Comparison of ENCODE assay signal across 25 cellular contexts in the genomic region with DNA sequence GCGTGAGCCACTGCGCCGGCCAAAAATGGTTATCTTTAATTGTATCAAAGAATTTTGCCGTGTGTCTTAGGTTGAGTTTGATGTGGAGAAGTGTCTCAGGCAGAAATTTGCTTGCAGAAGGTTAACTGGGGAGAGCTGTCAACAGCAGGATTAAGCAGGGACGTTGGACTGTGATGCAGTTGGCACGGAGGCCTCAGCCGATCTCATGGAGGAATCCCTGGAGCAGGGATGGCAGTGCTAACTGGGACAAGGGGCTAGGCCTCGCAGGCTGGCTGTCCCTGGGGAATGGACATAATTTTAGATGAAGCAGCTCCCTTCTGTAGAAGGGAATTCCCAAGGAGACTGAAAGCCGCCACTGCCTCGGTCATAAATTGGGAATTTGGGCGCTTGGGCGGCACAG. TPM values are rescaled to one million over a fixed set of nuclear protein-coding genes. Genes with fewer than 3 reads are reported as not detected.
DNase-seq lines count a peak whose midpoint lies in the region; ATAC-seq and TF ChIP-seq lines count a peak whose summit lies in the region.
"Had no signal": no experiment of that assay in that cellular context is flagged by ENCODE, and none has a peak within 500 bp of the region (broad histone marks: within the 10 kb centered on the region; RNA-seq: fewer than 3 reads in every experiment).

No MANE protein-coding gene starts in this region.

- H3K9me3 ChIP-seq in left ventricle myocardium inferior (replicated peaks) (peaks cover 5% of the 10 kb centered on the region), right cardiac atrium (ENCODE audit: control insufficient read depth, low read length) (no peaks in the 10 kb centered on the region), upper lobe of right lung (no peaks in the 10 kb centered on the region)

- ATAC-seq in Right ventricle myocardium superior (ENCODE audit: poor library complexity) (peak; percentile 87), right cardiac atrium (peak in 1 of 2 donors; percentile 38), upper lobe of right lung (no peak), GM18907 (IDR thresholded peaks at IDR 0.05; ENCODE audit: unreplicated experiment) (no peak)
- ATAC-seq: GM12878, HCT116, Panc1 had no signal

- H3K4me1 Mint-ChIP-seq in dendritic cell treated with granulocyte-macrophage colony-stimulating factor and Interleukin-4, amounts not matched to agents 40 ng/mL and 50 ng/mL, for 4 days (ENCODE audit: low read depth) = peaks cover 50% of the 10 kb centered on the region

- H3K4me3 Mint-ChIP-seq in dendritic cell treated with granulocyte-macrophage colony-stimulating factor and Interleukin-4, amounts not matched to agents 40 ng/mL and 50 ng/mL, for 4 days = no peak overlapping the region
- H3K4me3 Mint-ChIP-seq: CD4-positive, alpha-beta T cell had no signal

- H3K4me3 ChIP-seq in left ventricle myocardium inferior (no peak overlapping the region), right cardiac atrium (ENCODE audit: low read length) (no peak overlapping the region), upper lobe of right lung (no peak overlapping the region)
- H3K4me3 ChIP-seq: BLaER1 treated with 17β-estradiol and CSF1 and Interleukin-3, amounts not matched to agents 10 nM and 100 nM; GM12878 had no signal

- H3K36me3 ChIP-seq in left ventricle myocardium inferior (no peaks in the 10 kb centered on the region), upper lobe of right lung (no peaks in the 10 kb centered on the region)
- H3K36me3 ChIP-seq: BLaER1 treated with 17β-estradiol and CSF1 and Interleukin-3, amounts not matched to agents 10 nM and 100 nM had no signal

- H3K27ac ChIP-seq in left ventricle myocardium inferior (replicated peaks) = no peak overlapping the region
- no peak overlapping the region for H3K27ac ChIP-seq in right cardiac atrium (ENCODE audit: low read length)
- H3K27ac ChIP-seq in upper lobe of right lung = no peak overlapping the region
- H3K27ac ChIP-seq: BLaER1 treated with 17β-estradiol and CSF1 and Interleukin-3, amounts not matched to agents 10 nM and 100 nM; RWPE1 had no signal

- 57% methylated on average over 12 of the region's 12 CpGs for WGBS in right cardiac atrium

- intact Hi-C loops in Right ventricle myocardium superior (cut with DNase I) = no loop called here
- intact Hi-C loops in left ventricle myocardium inferior (cut with micrococcal nuclease) = loop anchor here (10.0 kb wide), 1 partner anchor 296 kb away; no protein-coding TSS in a partner anchor
- intact Hi-C loops in dendritic cell treated with granulocyte-macrophage colony-stimulating factor and Interleukin-4, amounts not matched to agents 40 ng/mL and 50 ng/mL, for 4 days (cut with micrococcal nuclease) = no loop called here
- intact Hi-C loops in right cardiac atrium (cut with DNase I) = no loop called here
- intact Hi-C loops in upper lobe of right lung (cut with DNase I) = no loop called here

- TF ChIP-seq CTCF in left ventricle myocardium inferior (IDR thresholded peaks at IDR 0.05; ENCODE audit: borderline replicate concordance) (no peak), upper lobe of right lung (IDR thresholded peaks at IDR 0.05) (no peak)

- H3K27me3 Mint-ChIP-seq in dendritic cell treated with granulocyte-macrophage colony-stimulating factor and Interleukin-4, amounts not matched to agents 40 ng/mL and 50 ng/mL, for 4 days = peaks cover 1% of the 10 kb centered on the region
- H3K27me3 Mint-ChIP-seq: CD4-positive, alpha-beta T cell had no signal

- no peaks in the 10 kb centered on the region for H3K9me3 Mint-ChIP-seq in dendritic cell treated with granulocyte-macrophage colony-stimulating factor and Interleukin-4, amounts not matched to agents 40 ng/mL and 50 ng/mL, for 4 days
- H3K9me3 Mint-ChIP-seq: CD4-positive, alpha-beta T cell had no signal

- H3K27ac Mint-ChIP-seq in dendritic cell treated with granulocyte-macrophage colony-stimulating factor and Interleukin-4, amounts not matched to agents 40 ng/mL and 50 ng/mL, for 4 days = peak overlapping the region; percentile 65
- H3K27ac Mint-ChIP-seq: CD4-positive, alpha-beta T cell had no signal

- no peaks in the 10 kb centered on the region for H3K36me3 Mint-ChIP-seq in dendritic cell treated with granulocyte-macrophage colony-stimulating factor and Interleukin-4, amounts not matched to agents 40 ng/mL and 50 ng/mL, for 4 days (ENCODE audit: low read depth)

- no peaks in the 10 kb centered on the region for H3K27me3 ChIP-seq in left ventricle myocardium inferior (ENCODE audit: low read depth)
- H3K27me3 ChIP-seq in right cardiac atrium (ENCODE audit: control insufficient read depth, insufficient read depth) = no peaks in the 10 kb centered on the region
- no peaks in the 10 kb centered on the region for H3K27me3 ChIP-seq in upper lobe of right lung
- H3K27me3 ChIP-seq: BLaER1 treated with 17β-estradiol and CSF1 and Interleukin-3, amounts not matched to agents 10 nM and 100 nM had no signal

- DNase-seq in Right ventricle myocardium superior (peak; percentile 41), left ventricle myocardium inferior (no peak), right cardiac atrium (peak in 2 of 3 donors; percentile 27 to 48), DMS153 (lab: John Stamatoyannopoulos, UW) (no peak), upper lobe of right lung (no peak)
- DNase-seq: AML-193; CD4-positive, alpha-beta T cell; Karpas-422; NCI-H1092; NCI-H1417 treated with DMSO at 0.1 percent for 48 hours; NCI-H1694 treated with DMSO at 0.1 percent for 48 hours; NCI-H2081 treated with DMSO at 0.1 percent for 48 hours; NCI-H2171 treated with DMSO at 0.1 percent for 48 hours; NCI-H446; NCI-H524 treated with DMSO at 0.1 percent for 48 hours; NCI-H774; SK-N-SH; SW 1271 had no signal

- H3K4me1 ChIP-seq in left ventricle myocardium inferior = peaks cover 8% of the 10 kb centered on the region
- no peaks in the 10 kb centered on the region for H3K4me1 ChIP-seq in right cardiac atrium (ENCODE audit: control insufficient read depth, insufficient read depth, low read length)
- peaks cover 7% of the 10 kb centered on the region for H3K4me1 ChIP-seq in upper lobe of right lung

RNA-seq across cellular contexts. Expression of a gene that starts 12.3 kb away (rescaled TPM):
- total RNA-seq in Right ventricle myocardium superior = 133 TPM
- total RNA-seq in left ventricle myocardium inferior = 144 TPM
- 100 to 1,000 TPM; 134 to 169 (median 144) TPM for total RNA-seq in right cardiac atrium
- polyA plus RNA-seq in right cardiac atrium = 60.3 TPM
- total RNA-seq in upper lobe of right lung = 112 TPM

Comparison
In these comparisons a context has a peak if more than half of its experiments do, and no peak if none do; other contexts are left out.
1. DNase-seq: peak in Right ventricle myocardium superior (single experiment) and right cardiac atrium (2 of 3); none in left ventricle myocardium inferior (single experiment), DMS153 (single experiment) and upper lobe of right lung (single experiment).